ENCODE assay signal across 1 cellular context in the genomic region with DNA sequence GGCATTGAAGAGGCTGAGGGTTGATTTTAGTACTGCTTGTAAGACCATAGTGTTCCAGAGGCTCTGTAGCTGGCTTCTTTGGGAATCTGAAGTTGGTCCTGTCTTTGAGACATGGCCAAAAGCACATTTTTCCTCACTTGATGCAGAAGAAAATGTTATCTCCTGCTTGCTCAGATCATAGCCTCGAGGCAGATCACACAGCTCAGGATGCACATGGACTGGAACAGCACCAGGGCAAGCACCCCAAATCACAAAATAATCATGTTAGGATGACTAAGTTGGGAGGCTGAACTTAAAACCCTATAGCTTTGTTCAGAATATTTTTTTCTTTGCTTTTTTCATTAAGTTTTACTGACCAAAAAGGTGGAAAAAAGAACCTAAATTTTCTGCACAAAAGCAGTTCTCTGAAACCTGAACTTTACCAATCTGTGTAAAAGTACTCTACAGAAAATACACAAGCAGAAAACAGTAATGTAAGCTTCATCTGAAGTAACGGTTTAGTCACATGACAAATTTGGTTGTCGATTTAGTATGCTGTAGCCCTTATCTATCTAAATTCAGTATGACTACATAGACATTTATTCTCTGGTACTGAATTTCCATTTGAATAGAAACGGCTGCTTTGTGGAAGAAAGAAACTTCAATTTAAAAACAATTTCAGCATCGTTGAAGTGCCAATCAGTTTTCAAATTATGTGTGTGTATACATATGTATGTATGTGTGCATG.
TF ChIP-seq lines count a peak whose summit lies in the region.

No MANE protein-coding gene starts in this region.

TF ChIP-seq in SK-N-SH, 30 proteins besides CTCF, POLR2A, EP300 and RAD21 (continued from another document):
- TF ChIP-seq IRF3 (IDR thresholded peaks at IDR 0.05; ENCODE audit: low read depth, low read length) = no peak
- no peak for TF ChIP-seq YY1 (IDR thresholded peaks at IDR 0.05; ENCODE audit: low read depth)
- TF ChIP-seq, protein P1, sequence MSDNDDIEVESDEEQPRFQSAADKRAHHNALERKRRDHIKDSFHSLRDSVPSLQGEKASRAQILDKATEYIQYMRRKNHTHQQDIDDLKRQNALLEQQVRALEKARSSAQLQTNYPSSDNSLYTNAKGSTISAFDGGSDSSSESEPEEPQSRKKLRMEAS (IDR thresholded peaks at IDR 0.05; ENCODE audit: low read depth) = no peak
- TF ChIP-seq FOSL2 (IDR thresholded peaks at IDR 0.05; ENCODE audit: borderline replicate concordance, low read depth) = no peak
- TF ChIP-seq JUND (IDR thresholded peaks at IDR 0.05) = no peak
- TF ChIP-seq RFX5 (IDR thresholded peaks at IDR 0.05; ENCODE audit: low read length) = no peak
